Comparison of ENCODE assay signal across 8 cellular contexts in genomic region chr17:6639651-6640535, GRCh38. TPM values are rescaled to one million over a fixed set of nuclear protein-coding genes. Genes with fewer than 3 reads are reported as not detected.
DNase-seq lines count a peak whose midpoint lies in the region; ATAC-seq and TF ChIP-seq lines count a peak whose summit lies in the region.

No MANE protein-coding gene starts in this region.

- peaks cover 20% of the 10 kb centered on the region for H3K36me3 Mint-ChIP-seq in T-helper 1 cell treated with Interleukin-12 subunit alpha and Interleukin-12 subunit beta and Interleukin-4 antibody, amounts not matched to agents 30 μg/mL and 1 μg/mL, for 36 hours (ENCODE audit: low read depth)

- H3K4me1 ChIP-seq in aorta (ENCODE audit: control insufficient read depth in 1 of 2, insufficient read depth in 2 of 2, low read length in 2 of 2): no peaks in the 10 kb centered on the region

- H3K27me3 Mint-ChIP-seq in T-helper 1 cell treated with Interleukin-12 subunit alpha and Interleukin-12 subunit beta and Interleukin-4 antibody, amounts not matched to agents 30 μg/mL and 1 μg/mL, for 36 hours (ENCODE audit: low read depth): no peaks in the 10 kb centered on the region

- no peak for TF ChIP-seq POLR2A in erythroblast (IDR thresholded peaks at IDR 0.05; ENCODE audit: low read length)

- no peaks in the 10 kb centered on the region for H3K27me3 ChIP-seq in WERI-Rb-1 (ENCODE audit: insufficient read depth, low read depth, severe bottlenecking)
- H3K27me3 ChIP-seq in aorta (ENCODE audit: control insufficient read depth in 1 of 2, insufficient read depth in 2 of 2, low read length in 1 of 2): no peaks in the 10 kb centered on the region

- peak overlapping the region; percentile 87 for H3K4me3 Mint-ChIP-seq in T-helper 1 cell treated with Interleukin-12 subunit alpha and Interleukin-12 subunit beta and Interleukin-4 antibody, amounts not matched to agents 30 μg/mL and 1 μg/mL, for 36 hours

- ATAC-seq in HG03521 (IDR thresholded peaks at IDR 0.05; ENCODE audit: unreplicated experiment): peak; percentile 6
- ATAC-seq in aorta (ENCODE audit: low FRiP score): peak; percentile 65

- H3K27ac Mint-ChIP-seq in T-helper 1 cell treated with Interleukin-12 subunit alpha and Interleukin-12 subunit beta and Interleukin-4 antibody, amounts not matched to agents 30 μg/mL and 1 μg/mL, for 36 hours: peak overlapping the region; percentile 96

- H3K27ac ChIP-seq in WERI-Rb-1: peak overlapping the region; percentile 99
- H3K27ac ChIP-seq in aorta (ENCODE audit: low read depth in 1 of 2, low read length in 2 of 2): no peak overlapping the region

- WGBS in aorta, 2 donors: 1% methylated on average over 64 to 66 of the region's 66 CpGs

- intact Hi-C loops in aorta (cut with DNase I): loop anchor here in 1 of 2 donors (10.0 kb wide), 1 partner anchor 165 kb away; no protein-coding TSS in a partner anchor

- H3K9me3 ChIP-seq in WERI-Rb-1 (ENCODE audit: severe bottlenecking): peaks cover 2% of the 10 kb centered on the region
- H3K9me3 ChIP-seq in aorta (ENCODE audit: control insufficient read depth, low read length): no peaks in the 10 kb centered on the region

- peaks cover 41% of the 10 kb centered on the region for H3K36me3 ChIP-seq in WERI-Rb-1
- H3K36me3 ChIP-seq in aorta (ENCODE audit: control insufficient read depth in 1 of 2, insufficient read depth in 2 of 2, low read length in 1 of 2): no peaks in the 10 kb centered on the region

- H3K4me3 ChIP-seq in WERI-Rb-1 (ENCODE audit: low read depth, low read length) (peak overlapping the region; percentile 83), aorta (ENCODE audit: low read length in 2 of 2) (peak overlapping the region; percentile 60 to 63)

- H3K9me3 Mint-ChIP-seq in T-helper 1 cell treated with Interleukin-12 subunit alpha and Interleukin-12 subunit beta and Interleukin-4 antibody, amounts not matched to agents 30 μg/mL and 1 μg/mL, for 36 hours: no peaks in the 10 kb centered on the region

- H3K4me1 Mint-ChIP-seq in T-helper 1 cell treated with Interleukin-12 subunit alpha and Interleukin-12 subunit beta and Interleukin-4 antibody, amounts not matched to agents 30 μg/mL and 1 μg/mL, for 36 hours (ENCODE audit: low read depth): peaks cover 45% of the 10 kb centered on the region

- no peak for DNase-seq in T-helper 1 cell
- peak; percentile 59 for DNase-seq in WERI-Rb-1
- DNase-seq in erythroblast (lab: John Stamatoyannopoulos, UW): peak; percentile 65 to 73
- DNase-seq in myocyte (ENCODE audit: low read depth): peak; percentile 47
- DNase-seq in aorta: peak; percentile 63 to 78
- no peak for DNase-seq in DMS79 treated with DMSO at 0.1 percent for 48 hours (lab: John Stamatoyannopoulos, UW)

- no peak for TF ChIP-seq CTCF in WERI-Rb-1 (IDR thresholded peaks at IDR 0.05; ENCODE audit: low read depth, low read length)

RNA-seq across cellular contexts. Expression of gene KIAA0753, which starts 0.6 kb away (rescaled TPM):
- total RNA-seq in myocyte (5.6 and 5.7 TPM in 2 replicates), aorta (10 to 100 TPM; 10.9 to 20.2 TPM)
- polyA plus RNA-seq in myocyte (2012): 7.7 TPM
- 1 to 10 TPM; 2.5 to 9.7 TPM for polyA plus RNA-seq in aorta

RNA-seq across cellular contexts. Expression of gene TXNDC17, which starts 1.0 kb away (rescaled TPM):
- 93.0 and 140 TPM in 2 replicates for total RNA-seq in myocyte
- polyA plus RNA-seq in myocyte (2012): 219 TPM
- total RNA-seq in aorta: 10 to 100 TPM; 28.0 to 41.4 TPM
- 100 to 1,000 TPM in 1 of 2 donors, 10 to 100 TPM in 1; 97.0 to 149 TPM for polyA plus RNA-seq in aorta

RNA-seq across cellular contexts. Expression of gene MED31, which starts 11.5 kb away (rescaled TPM):
- total RNA-seq in myocyte: 9.3 and 15.6 TPM in 2 replicates
- polyA plus RNA-seq in myocyte (2012): 23.0 TPM
- 10 to 100 TPM in 1 of 2 donors, 1 to 10 TPM in 1; 8.4 to 14.1 TPM for total RNA-seq in aorta
- 10 to 100 TPM in 1 of 2 donors, 1 to 10 TPM in 1; 9.9 to 15.2 TPM for polyA plus RNA-seq in aorta

RNA-seq across cellular contexts. Expression of gene C17orf100, which starts 11.7 kb away (rescaled TPM):
- total RNA-seq in myocyte: 0.31 and 0.70 TPM in 2 replicates
- 3.3 TPM for polyA plus RNA-seq in myocyte (2012)
- total RNA-seq in aorta: 1 to 10 TPM; 1.2 to 1.5 TPM
- 1 to 10 TPM; 1.0 to 1.5 TPM for polyA plus RNA-seq in aorta

Comparison
In these comparisons a context has a peak if more than half of its experiments do, and no peak if none do; other contexts are left out.
1. DNase-seq: peak in WERI-Rb-1 (single experiment), erythroblast (2 of 2), myocyte (single experiment) and aorta (2 of 2); none in T-helper 1 cell (0 of 5) and DMS79 treated with DMSO at 0.1 percent for 48 hours (single experiment).